Comparison of ENCODE assay signal across 12 cellular contexts in genomic region chr2:174573621-174574081, GRCh38. TPM values are rescaled to one million over a fixed set of nuclear protein-coding genes. Genes with fewer than 3 reads are reported as not detected.
DNase-seq lines count a peak whose midpoint lies in the region; ATAC-seq and TF ChIP-seq lines count a peak whose summit lies in the region.
"Had no signal": no experiment of that assay in that cellular context is flagged by ENCODE, and none has a peak within 500 bp of the region (broad histone marks: within the 10 kb centered on the region; RNA-seq: fewer than 3 reads in every experiment).

No MANE protein-coding gene starts in this region.

- peak; percentile 73 for DNase-seq in activated effector memory CD4-positive, alpha-beta T cell treated with anti-CD3 and anti-CD28 coated beads, Interleukin-2, amount 50 U/mL, for 16 hours
- DNase-seq in activated effector memory CD4-positive, alpha-beta T cell treated with Interleukin-2 at 50 U/mL for 16 hours, result no peak
- peak; percentile 44 for DNase-seq in left ventricle myocardium superior
- DNase-seq in upper lobe of right lung, result peak; percentile 83
- no peak for DNase-seq in Karpas-422
- no peak for DNase-seq in iPS-NIHi11 (ENCODE audit: low spot score)
- DNase-seq in GM19238 (ENCODE audit: insufficient read length, low spot score), result no peak
- DNase-seq: GDM1, transverse colon had no signal

- H3K4me1 ChIP-seq in upper lobe of right lung (peaks cover 10% of the 10 kb centered on the region), Karpas-422 (ENCODE audit: low read length) (peaks cover 14% of the 10 kb centered on the region)
- H3K4me1 ChIP-seq: adrenal gland had no signal

- H3K4me3 Mint-ChIP-seq in activated T-helper 17 cell treated with anti-CD3 and anti-CD28 coated beads, Interleukin-2, amount 50 U/mL, for 72 hours, result peak overlapping the region; percentile 54
- H3K4me3 Mint-ChIP-seq: T-helper 1 cell treated with Interleukin-12 subunit alpha and Interleukin-12 subunit beta and Interleukin-4 antibody, amounts not matched to agents 30 μg/mL and 1 μg/mL, for 36 hours had no signal

- no peaks in the 10 kb centered on the region for H3K9me3 Mint-ChIP-seq in activated T-helper 17 cell treated with anti-CD3 and anti-CD28 coated beads, Interleukin-2, amount 50 U/mL, for 72 hours
- H3K9me3 Mint-ChIP-seq: T-helper 1 cell treated with Interleukin-12 subunit alpha and Interleukin-12 subunit beta and Interleukin-4 antibody, amounts not matched to agents 30 μg/mL and 1 μg/mL, for 36 hours had no signal

- H3K4me3 ChIP-seq in upper lobe of right lung (no peak overlapping the region), Karpas-422 (ENCODE audit: low read length) (no peak overlapping the region)
- H3K4me3 ChIP-seq: adrenal gland, transverse colon had no signal

- ATAC-seq in activated T-helper 17 cell treated with anti-CD3 and anti-CD28 coated beads, Interleukin-2, amount 50 U/mL, for 72 hours (replicated peaks), result peak; percentile 10
- ATAC-seq in left ventricle myocardium superior, result peak; percentile 56
- peak; percentile 84 for ATAC-seq in upper lobe of right lung

- peak overlapping the region; percentile 70 for H3K27ac Mint-ChIP-seq in activated T-helper 17 cell treated with anti-CD3 and anti-CD28 coated beads, Interleukin-2, amount 50 U/mL, for 72 hours

- H2AFZ ChIP-seq in Karpas-422 (ENCODE audit: low read length), result no peak overlapping the region

- no peak overlapping the region for H3K4me2 ChIP-seq in Karpas-422 (ENCODE audit: low read depth, low read length, poor library complexity, severe bottlenecking)

- peaks cover 39% of the 10 kb centered on the region for H3K4me1 Mint-ChIP-seq in activated T-helper 17 cell treated with anti-CD3 and anti-CD28 coated beads, Interleukin-2, amount 50 U/mL, for 72 hours

- intact Hi-C loops in left ventricle myocardium superior (cut with micrococcal nuclease), result no loop called here
- intact Hi-C loops in upper lobe of right lung (cut with DNase I), result loop anchor here (10.0 kb wide), 1 partner anchor 121 kb away; no protein-coding TSS in a partner anchor

- H3K27me3 ChIP-seq in upper lobe of right lung, result no peaks in the 10 kb centered on the region
- H3K27me3 ChIP-seq in Karpas-422 (ENCODE audit: low read length), result no peaks in the 10 kb centered on the region
- H3K27me3 ChIP-seq: adrenal gland, transverse colon had no signal

- TF ChIP-seq CTCF in upper lobe of right lung (IDR thresholded peaks at IDR 0.05), result no peak

- no peaks in the 10 kb centered on the region for H4K20me1 ChIP-seq in Karpas-422 (ENCODE audit: insufficient read depth, low read depth, low read length)

- H3K9me2 ChIP-seq in Karpas-422 (replicated peaks; ENCODE audit: insufficient read depth, low read length), result no peaks in the 10 kb centered on the region

- H3K36me3 Mint-ChIP-seq in activated T-helper 17 cell treated with anti-CD3 and anti-CD28 coated beads, Interleukin-2, amount 50 U/mL, for 72 hours (ENCODE audit: low read depth), result peaks cover 100% of the 10 kb centered on the region

- H3K9ac ChIP-seq in Karpas-422 (ENCODE audit: low read length), result no peak overlapping the region

- H3K27ac ChIP-seq in upper lobe of right lung, result no peak overlapping the region
- H3K27ac ChIP-seq in Karpas-422 (ENCODE audit: low read length), result no peak overlapping the region
- H3K27ac ChIP-seq: adrenal gland had no signal

- no peaks in the 10 kb centered on the region for H3K27me3 Mint-ChIP-seq in activated T-helper 17 cell treated with anti-CD3 and anti-CD28 coated beads, Interleukin-2, amount 50 U/mL, for 72 hours

- H3K36me3 ChIP-seq in upper lobe of right lung (peaks cover 64% of the 10 kb centered on the region), Karpas-422 (ENCODE audit: insufficient read depth, low read length) (peaks cover 59% of the 10 kb centered on the region; the same call in 1 of the 2 replicates)

- no peaks in the 10 kb centered on the region for H3K9me3 ChIP-seq in upper lobe of right lung
- no peaks in the 10 kb centered on the region for H3K9me3 ChIP-seq in Karpas-422 (ENCODE audit: low read length)
- H3K9me3 ChIP-seq: adrenal gland, transverse colon had no signal

- H3K79me2 ChIP-seq in Karpas-422 (ENCODE audit: low read length), result peaks cover 4% of the 10 kb centered on the region; the same call in 1 of the 2 replicates

RNA-seq across cellular contexts. Expression of gene WIPF1, which starts 24.0 kb away (rescaled TPM):
- total RNA-seq in activated T-helper 17 cell treated with anti-CD3 and anti-CD28 coated beads, Interleukin-2, amount 50 U/mL, for 72 hours, result 100 to 1,000 TPM; 180 to 334 TPM
- total RNA-seq in left ventricle myocardium superior (15.2 TPM), upper lobe of right lung (71.5 TPM)
- 46.8 and 62.6 TPM in 2 replicates for total RNA-seq in Karpas-422 (2014; rRNA removed; shearing (Covaris generic); ENCODE audit: low replicate concordance)

Comparison
In these comparisons a context has a peak if more than half of its experiments do, and no peak if none do; other contexts are left out.
1. DNase-seq: peak in activated effector memory CD4-positive, alpha-beta T cell treated with anti-CD3 and anti-CD28 coated beads, Interleukin-2, amount 50 U/mL, for 16 hours (single experiment), left ventricle myocardium superior (single experiment) and upper lobe of right lung (single experiment); none in activated effector memory CD4-positive, alpha-beta T cell treated with Interleukin-2 at 50 U/mL for 16 hours (single experiment), Karpas-422 (single experiment), iPS-NIHi11 (single experiment) and GM19238 (single experiment).
2. ATAC-seq: peak in every context shown above with its lines; median percentile 84 in upper lobe of right lung; 56 in left ventricle myocardium superior; 10 in activated T-helper 17 cell treated with anti-CD3 and anti-CD28 coated beads, Interleukin-2, amount 50 U/mL, for 72 hours.